25 cellular contexts compared by ENCODE assay signal in the genomic region with DNA sequence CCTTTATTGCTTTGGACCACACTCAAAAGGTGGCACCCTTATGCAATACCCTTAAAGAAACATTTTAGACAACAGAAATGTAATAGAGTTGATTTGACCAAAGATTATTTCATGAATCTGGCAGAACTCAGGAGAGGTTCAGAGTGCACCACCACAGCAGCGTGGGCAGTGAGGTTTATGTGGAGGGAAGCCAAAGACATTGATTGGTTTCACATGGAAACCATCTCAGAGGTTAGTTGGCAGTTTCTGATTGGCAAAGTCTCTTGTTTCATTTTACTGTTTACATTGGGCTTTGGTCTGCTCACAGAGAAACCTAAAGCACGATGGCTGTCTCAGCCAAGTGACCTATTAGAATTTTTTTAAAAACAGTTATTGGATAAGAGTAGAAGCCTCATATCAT.
DNase-seq lines count a peak whose midpoint lies in the region; ATAC-seq, FAIRE-seq and TF ChIP-seq lines count a peak whose summit lies in the region.
"Had no signal": no experiment of that assay in that cellular context is flagged by ENCODE, and none has a peak within 500 bp of the region (broad histone marks: within the 10 kb centered on the region; RNA-seq: fewer than 3 reads in every experiment).

No MANE protein-coding gene starts in this region.

- H2AFZ ChIP-seq in HepG2 (ENCODE audit: low read length) = no peak overlapping the region
- peak overlapping the region; percentile 25; the same call in 1 of the 2 replicates for H2AFZ ChIP-seq in MM.1S (ENCODE audit: low read length)

- TF ChIP-seq EP300 in HepG2 (IDR thresholded peaks at IDR 0.05; ENCODE audit: low read depth in 2 of 2, low read length in 2 of 2) (no peak), HepG2 (CRISPR knock-in tag; IDR thresholded peaks at IDR 0.05; ENCODE audit: borderline replicate concordance) (no peak)

- no peaks in the 10 kb centered on the region for H3K79me2 ChIP-seq in HepG2 (ENCODE audit: insufficient read depth, low read length)
- H3K79me2 ChIP-seq in MM.1S (ENCODE audit: low read length) = no peaks in the 10 kb centered on the region

- H3K27ac ChIP-seq in liver (ENCODE audit: low read depth in 1 of 2, low read length in 2 of 2) = peak overlapping the region; percentile 82 to 87
- H3K27ac ChIP-seq in HepG2 (ENCODE audit: extremely low read length, insufficient read depth, low read length) = no peak overlapping the region
- H3K27ac ChIP-seq in MM.1S (ENCODE audit: low read length) = no peak overlapping the region
- H3K27ac ChIP-seq: C4-2B, Peyer's patch had no signal

- H3K27me3 ChIP-seq in liver (ENCODE audit: control insufficient read depth in 4 of 4, insufficient read depth in 4 of 4, low read length in 3 of 4) (no peaks in the 10 kb centered on the region), HepG2 (ENCODE audit: control insufficient read depth in 1 of 2, insufficient read depth in 2 of 2, low read length in 2 of 2) (0 out of 5 replicates have a peak, but pooled peaks cover 0 to 3% of the 10 kb centered on the region in 2 experiments), MM.1S (replicated peaks; ENCODE audit: insufficient read depth, low read length) (no peaks in the 10 kb centered on the region)
- H3K27me3 ChIP-seq: MG63, Peyer's patch had no signal

- TF ChIP-seq CTCF in liver (IDR thresholded peaks at IDR 0.05; ENCODE audit: low read depth, low read length, missing input control) (no peak), HepG2 (CRISPR knock-in tag; IDR thresholded peaks at IDR 0.05) (no peak), MM.1S (IDR thresholded peaks at IDR 0.05; ENCODE audit: low read length) (no peak)

- DNase-seq in HepG2 (ENCODE audit: low spot score) (no peak), MM.1S (peak; percentile 40), left colon (no peak), mesenteric fat pad (ENCODE audit: low spot score) (no peak), NCI-H1436 treated with DMSO at 0.1 percent for 48 hours (lab: John Stamatoyannopoulos, UW) (no peak)
- DNase-seq: Caco-2; CD8-positive, alpha-beta T cell; DMS79 treated with DMSO at 0.1 percent for 48 hours; GOT3; KBM-7; MG63; NCI-H1048; NCI-H1436; NCI-H187 treated with DMSO at 0.1 percent for 48 hours; NCI-H446; NCI-H524 treated with DMSO at 0.1 percent for 48 hours; OCI-M1; Peyer's patch; SHP77 treated with DMSO at 0.1 percent for 48 hours; T-helper 1 cell had no signal

- H3K4me2 ChIP-seq in HepG2 (ENCODE audit: low read depth, low read length) = no peak overlapping the region
- peak overlapping the region; percentile 13; the same call in 1 of the 2 replicates for H3K4me2 ChIP-seq in MM.1S (ENCODE audit: low read depth, low read length)

- H3K4me1 ChIP-seq in liver (ENCODE audit: control insufficient read depth in 4 of 4, insufficient read depth in 4 of 4, low read length in 3 of 4) (peaks cover 0 to 15% (median 9%) of the 10 kb centered on the region in 4 donors), HepG2 (ENCODE audit: insufficient read depth, low read length) (no peaks in the 10 kb centered on the region), MM.1S (ENCODE audit: low read length) (no peaks in the 10 kb centered on the region)
- H3K4me1 ChIP-seq: Caco-2, HAP-1, Peyer's patch had no signal

- 14% methylated on average over 2 of the region's 2 CpGs for WGBS in liver
- WGBS in HepG2 (ENCODE audit: low lambda C conversion rate) = 0% methylated on average over 2 of the region's 2 CpGs

- H3F3A ChIP-seq in MM.1S (ENCODE audit: insufficient read depth, low read length) = no peaks in the 10 kb centered on the region

- H3K4me3 ChIP-seq in liver (ENCODE audit: low read depth in 1 of 3, low read length in 3 of 3) = peak overlapping the region in 2 of 3 donors; percentile 32 to 35
- no peak overlapping the region for H3K4me3 ChIP-seq in HepG2 (replicated peaks in 1 of 3; ENCODE audit: insufficient read depth in 1 of 3, low read depth in 2 of 3, low read length in 3 of 3)
- no peak overlapping the region for H3K4me3 ChIP-seq in MM.1S (ENCODE audit: low read length)
- H3K4me3 ChIP-seq: HAP-1, MG63, Peyer's patch had no signal

- H3K9me2 ChIP-seq in MM.1S (replicated peaks; ENCODE audit: insufficient read depth, low read length) = no peaks in the 10 kb centered on the region

- no peak for TF ChIP-seq POLR2A in HepG2 (IDR thresholded peaks at IDR 0.05; ENCODE audit: insufficient read depth in 1 of 2, low read depth in 2 of 2, low read length in 2 of 2)

- CTCF ChIA-PET in HepG2 (lab: Yijun Ruan, JAX; ENCODE audit: low intra/inter-chr PET ratio, low total read pairs) = no interaction called here

- no peaks in the 10 kb centered on the region for H3K9me3 ChIP-seq in liver (ENCODE audit: control insufficient read depth in 4 of 4, low read length in 3 of 4)
- H3K9me3 ChIP-seq in HepG2 (ENCODE audit: low read length) = no peaks in the 10 kb centered on the region
- H3K9me3 ChIP-seq in MM.1S (replicated peaks; ENCODE audit: insufficient read depth, low read length) = no peaks in the 10 kb centered on the region
- H3K9me3 ChIP-seq: HAP-1, MG63, Peyer's patch had no signal

- no peak for FAIRE-seq in HepG2 (lab: Jason Lieb, UNC)
- FAIRE-seq: HTR-8/SVneo had no signal

- BruUV-seq in HepG2 (replicated peaks; lab: Mats Ljungman, UMichigan) = no TSS peak

- no peaks in the 10 kb centered on the region for H3K36me3 ChIP-seq in liver (ENCODE audit: control insufficient read depth in 4 of 4, insufficient read depth in 3 of 4, low read depth in 1 of 4, low read length in 3 of 4)
- no peaks in the 10 kb centered on the region for H3K36me3 ChIP-seq in HepG2 (replicated peaks in 1 of 2; ENCODE audit: control insufficient read depth in 1 of 2, insufficient read depth in 2 of 2, low read length in 2 of 2)
- no peaks in the 10 kb centered on the region for H3K36me3 ChIP-seq in MM.1S (replicated peaks; ENCODE audit: insufficient read depth, low read length)
- H3K36me3 ChIP-seq: HAP-1, MG63, Peyer's patch had no signal

- TF ChIP-seq RAD21 in liver (IDR thresholded peaks at IDR 0.05) (peak; percentile 44 to 45), HepG2 (CRISPR knock-in tag; IDR thresholded peaks at IDR 0.05) (no peak)

- H3K9ac ChIP-seq in liver (ENCODE audit: low read depth in 1 of 2, low read length in 2 of 2) = peak overlapping the region in 1 of 2 donors; percentile 45
- H3K9ac ChIP-seq in HepG2 (ENCODE audit: insufficient read depth, low read depth, low read length) = no peak overlapping the region
- no peak overlapping the region for H3K9ac ChIP-seq in MM.1S (ENCODE audit: low read length)

- in situ Hi-C loops in HepG2 (cut with HindIII; ENCODE audit: extremely low pct_ligation_motif_present, low pct_unique_long_range_greater_than_20kb) = no loop called here

- H4K20me1 ChIP-seq in HepG2 (ENCODE audit: insufficient read depth, low read length) (no peaks in the 10 kb centered on the region), MM.1S (ENCODE audit: insufficient read depth, low read length) (no peaks in the 10 kb centered on the region)

- intact Hi-C loops in HepG2 (cut with micrococcal nuclease; ENCODE audit: unreplicated experiment) (no loop called here), left colon (cut with DNase I, micrococcal nuclease) (no loop called here)

- no peak for ATAC-seq in HepG2
- peak; percentile 30 for ATAC-seq in left colon
- ATAC-seq in GM19328 (IDR thresholded peaks at IDR 0.05; ENCODE audit: unreplicated experiment) = no peak
- ATAC-seq: CD8-positive, alpha-beta T cell had no signal

- POLR2A ChIA-PET in HepG2 (lab: Yijun Ruan, JAX) = no interaction called here

TF ChIP-seq in liver, 16 proteins besides CTCF, POLR2A, EP300 and RAD21 (continues in another document):
- peak; percentile 97 for TF ChIP-seq FOXA2 (IDR thresholded peaks at IDR 0.05)
- no peak for TF ChIP-seq ATF3 (IDR thresholded peaks at IDR 0.05)
- peak; percentile 84 for TF ChIP-seq SP1 (IDR thresholded peaks at IDR 0.05)
- TF ChIP-seq, protein P1, sequence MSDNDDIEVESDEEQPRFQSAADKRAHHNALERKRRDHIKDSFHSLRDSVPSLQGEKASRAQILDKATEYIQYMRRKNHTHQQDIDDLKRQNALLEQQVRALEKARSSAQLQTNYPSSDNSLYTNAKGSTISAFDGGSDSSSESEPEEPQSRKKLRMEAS (IDR thresholded peaks at IDR 0.05) = peak; percentile 83
- peak; percentile 91 for TF ChIP-seq YY1 (IDR thresholded peaks at IDR 0.05)

TF ChIP-seq in HepG2, 621 proteins besides CTCF, POLR2A, EP300 and RAD21 (continues in another document):
- no peak for TF ChIP-seq RNF2 (conservative IDR thresholded peaks at IDR 0.05; ENCODE audit: low read depth)
- TF ChIP-seq ZNF562 (CRISPR knock-in tag; IDR thresholded peaks at IDR 0.05; ENCODE audit: borderline replicate concordance) = no peak
- no peak for TF ChIP-seq ARNT (IDR thresholded peaks at IDR 0.05)
- TF ChIP-seq ZNF224 (CRISPR knock-in tag; IDR thresholded peaks at IDR 0.05) = no peak
- TF ChIP-seq CBX1 (IDR thresholded peaks at IDR 0.05; ENCODE audit: low read depth) = no peak
- no peak for TF ChIP-seq ZBTB14 (CRISPR knock-in tag; IDR thresholded peaks at IDR 0.05)
- TF ChIP-seq XBP1 (CRISPR knock-in tag; IDR thresholded peaks at IDR 0.05) = no peak
- TF ChIP-seq ZBTB26 (CRISPR knock-in tag; IDR thresholded peaks at IDR 0.05; ENCODE audit: borderline replicate concordance) = no peak
- TF ChIP-seq PTBP1 (IDR thresholded peaks at IDR 0.05; ENCODE audit: low read depth, low read length, poor library complexity, severe bottlenecking) = no peak

Comparison
In these comparisons a context has a peak if more than half of its experiments do, and no peak if none do; other contexts are left out.
1. H3K27ac ChIP-seq: peak in liver (2 of 2); none in HepG2 (single experiment) and MM.1S (single experiment).
2. H3K4me3 ChIP-seq: peak in liver (2 of 3); none in HepG2 (0 of 3) and MM.1S (single experiment).